Comparison of ENCODE assay signal across 1 cellular context in the genomic region with DNA sequence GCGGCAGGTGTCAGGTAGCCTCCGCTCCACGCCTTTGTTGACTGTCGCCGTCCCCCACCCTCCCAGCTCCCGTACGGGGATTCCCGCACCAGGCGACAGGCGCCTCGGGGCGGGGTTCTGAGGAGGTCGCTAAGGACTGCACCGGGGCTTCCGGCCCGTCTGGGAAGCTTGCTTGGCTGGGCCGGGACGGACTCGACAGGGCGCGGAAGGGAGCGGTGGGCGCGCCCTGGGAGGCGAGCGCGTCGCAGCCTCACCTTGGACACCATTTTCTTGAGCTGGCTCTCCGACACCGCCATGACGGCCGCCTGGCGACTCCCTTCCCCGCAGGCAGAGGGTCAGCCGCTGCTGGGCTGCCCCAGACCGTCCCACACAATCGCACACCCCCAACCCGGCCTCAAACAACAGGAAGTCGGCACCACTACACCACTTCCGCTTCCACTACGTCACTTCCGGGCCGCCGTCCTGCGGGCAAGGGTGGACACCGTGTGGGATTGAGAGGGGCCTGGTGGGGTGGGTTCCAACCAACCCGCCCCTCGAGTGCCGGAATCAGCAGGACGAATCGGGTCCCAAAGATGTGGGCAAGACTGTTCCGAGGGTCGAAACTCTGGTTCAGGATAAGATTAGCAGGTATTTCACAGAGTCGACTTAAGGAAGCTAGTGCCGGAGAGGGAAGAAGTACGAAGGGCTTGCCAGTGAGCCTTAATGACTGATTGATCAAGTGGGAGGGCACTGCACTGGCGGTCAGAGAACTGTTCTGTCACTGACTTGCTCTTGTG.
TF ChIP-seq lines count a peak whose summit lies in the region.

A gene with protein sequence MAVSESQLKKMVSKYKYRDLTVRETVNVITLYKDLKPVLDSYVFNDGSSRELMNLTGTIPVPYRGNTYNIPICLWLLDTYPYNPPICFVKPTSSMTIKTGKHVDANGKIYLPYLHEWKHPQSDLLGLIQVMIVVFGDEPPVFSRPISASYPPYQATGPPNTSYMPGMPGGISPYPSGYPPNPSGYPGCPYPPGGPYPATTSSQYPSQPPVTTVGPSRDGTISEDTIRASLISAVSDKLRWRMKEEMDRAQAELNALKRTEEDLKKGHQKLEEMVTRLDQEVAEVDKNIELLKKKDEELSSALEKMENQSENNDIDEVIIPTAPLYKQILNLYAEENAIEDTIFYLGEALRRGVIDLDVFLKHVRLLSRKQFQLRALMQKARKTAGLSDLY (minus strand): TSS at position 422 of the 776 bp plus-strand sequence. CDS start 126 bp downstream, at position 296.

TF ChIP-seq in K562, 482 proteins besides CTCF, POLR2A, EP300 and RAD21 (continued from another document and continues in another):
- TF ChIP-seq, protein P1, sequence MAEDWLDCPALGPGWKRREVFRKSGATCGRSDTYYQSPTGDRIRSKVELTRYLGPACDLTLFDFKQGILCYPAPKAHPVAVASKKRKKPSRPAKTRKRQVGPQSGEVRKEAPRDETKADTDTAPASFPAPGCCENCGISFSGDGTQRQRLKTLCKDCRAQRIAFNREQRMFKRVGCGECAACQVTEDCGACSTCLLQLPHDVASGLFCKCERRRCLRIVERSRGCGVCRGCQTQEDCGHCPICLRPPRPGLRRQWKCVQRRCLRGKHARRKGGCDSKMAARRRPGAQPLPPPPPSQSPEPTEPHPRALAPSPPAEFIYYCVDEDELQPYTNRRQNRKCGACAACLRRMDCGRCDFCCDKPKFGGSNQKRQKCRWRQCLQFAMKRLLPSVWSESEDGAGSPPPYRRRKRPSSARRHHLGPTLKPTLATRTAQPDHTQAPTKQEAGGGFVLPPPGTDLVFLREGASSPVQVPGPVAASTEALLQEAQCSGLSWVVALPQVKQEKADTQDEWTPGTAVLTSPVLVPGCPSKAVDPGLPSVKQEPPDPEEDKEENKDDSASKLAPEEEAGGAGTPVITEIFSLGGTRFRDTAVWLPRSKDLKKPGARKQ (CRISPR knock-in tag; IDR thresholded peaks at IDR 0.05): no peak
- peak; percentile 70 for TF ChIP-seq CXXC5 (CRISPR knock-in tag; IDR thresholded peaks at IDR 0.05)
- peak; percentile 24; the same call in 1 of the 2 replicates for TF ChIP-seq TARDBP (IDR thresholded peaks at IDR 0.05)
- TF ChIP-seq BCOR (IDR thresholded peaks at IDR 0.05): 0 out of 2 replicates have a peak, but pooled peaks have one; percentile 30
- TF ChIP-seq CHD2 (IDR thresholded peaks at IDR 0.05; ENCODE audit: low read depth, low read length): no peak
- peak; percentile 98 for TF ChIP-seq CREM (IDR thresholded peaks at IDR 0.05; ENCODE audit: low read depth)
- TF ChIP-seq GABPB1 (CRISPR knock-in tag; IDR thresholded peaks at IDR 0.05): peak; percentile 97
- TF ChIP-seq BMI1 (IDR thresholded peaks at IDR 0.05; ENCODE audit: low read length): no peak
- TF ChIP-seq DPF2 (IDR thresholded peaks at IDR 0.05): no peak; the same call in 1 of the 2 replicates
- no peak for TF ChIP-seq ZNF76 (CRISPR knock-in tag; IDR thresholded peaks at IDR 0.05; ENCODE audit: borderline replicate concordance)
- peak in 1 of 2 experiments; percentile 65; a peak in 2 of 4 replicates for TF ChIP-seq TBL1XR1 (IDR thresholded peaks at IDR 0.05; ENCODE audit: low read length in 2 of 2)
- TF ChIP-seq PPARD (CRISPR knock-in tag; IDR thresholded peaks at IDR 0.05): no peak
- TF ChIP-seq FOXJ2 (tag; IDR thresholded peaks at IDR 0.05): peak; percentile 52; the same call in 1 of the 2 replicates
- peak; percentile 72 for TF ChIP-seq NFIC (IDR thresholded peaks at IDR 0.05)
- TF ChIP-seq NFRKB (IDR thresholded peaks at IDR 0.05; ENCODE audit: low read depth): no peak
- TF ChIP-seq POLR2H (tag; IDR thresholded peaks at IDR 0.05; ENCODE audit: low read depth): peak; percentile 69
- no peak for TF ChIP-seq MCM2 (IDR thresholded peaks at IDR 0.05; ENCODE audit: low read depth)
- TF ChIP-seq, protein P2, sequence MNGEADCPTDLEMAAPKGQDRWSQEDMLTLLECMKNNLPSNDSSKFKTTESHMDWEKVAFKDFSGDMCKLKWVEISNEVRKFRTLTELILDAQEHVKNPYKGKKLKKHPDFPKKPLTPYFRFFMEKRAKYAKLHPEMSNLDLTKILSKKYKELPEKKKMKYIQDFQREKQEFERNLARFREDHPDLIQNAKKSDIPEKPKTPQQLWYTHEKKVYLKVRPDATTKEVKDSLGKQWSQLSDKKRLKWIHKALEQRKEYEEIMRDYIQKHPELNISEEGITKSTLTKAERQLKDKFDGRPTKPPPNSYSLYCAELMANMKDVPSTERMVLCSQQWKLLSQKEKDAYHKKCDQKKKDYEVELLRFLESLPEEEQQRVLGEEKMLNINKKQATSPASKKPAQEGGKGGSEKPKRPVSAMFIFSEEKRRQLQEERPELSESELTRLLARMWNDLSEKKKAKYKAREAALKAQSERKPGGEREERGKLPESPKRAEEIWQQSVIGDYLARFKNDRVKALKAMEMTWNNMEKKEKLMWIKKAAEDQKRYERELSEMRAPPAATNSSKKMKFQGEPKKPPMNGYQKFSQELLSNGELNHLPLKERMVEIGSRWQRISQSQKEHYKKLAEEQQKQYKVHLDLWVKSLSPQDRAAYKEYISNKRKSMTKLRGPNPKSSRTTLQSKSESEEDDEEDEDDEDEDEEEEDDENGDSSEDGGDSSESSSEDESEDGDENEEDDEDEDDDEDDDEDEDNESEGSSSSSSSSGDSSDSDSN (IDR thresholded peaks at IDR 0.05; ENCODE audit: borderline replicate concordance in 1 of 2, low read depth in 2 of 2, low read length in 2 of 2): peak; percentile 76 to 78; a peak in 3 of 4 replicates
- no peak for TF ChIP-seq ZNF586 (CRISPR knock-in tag; conservative IDR thresholded peaks at IDR 0.05)
- no peak for TF ChIP-seq ATF6 (CRISPR knock-in tag; IDR thresholded peaks at IDR 0.05)
- TF ChIP-seq, protein P3, sequence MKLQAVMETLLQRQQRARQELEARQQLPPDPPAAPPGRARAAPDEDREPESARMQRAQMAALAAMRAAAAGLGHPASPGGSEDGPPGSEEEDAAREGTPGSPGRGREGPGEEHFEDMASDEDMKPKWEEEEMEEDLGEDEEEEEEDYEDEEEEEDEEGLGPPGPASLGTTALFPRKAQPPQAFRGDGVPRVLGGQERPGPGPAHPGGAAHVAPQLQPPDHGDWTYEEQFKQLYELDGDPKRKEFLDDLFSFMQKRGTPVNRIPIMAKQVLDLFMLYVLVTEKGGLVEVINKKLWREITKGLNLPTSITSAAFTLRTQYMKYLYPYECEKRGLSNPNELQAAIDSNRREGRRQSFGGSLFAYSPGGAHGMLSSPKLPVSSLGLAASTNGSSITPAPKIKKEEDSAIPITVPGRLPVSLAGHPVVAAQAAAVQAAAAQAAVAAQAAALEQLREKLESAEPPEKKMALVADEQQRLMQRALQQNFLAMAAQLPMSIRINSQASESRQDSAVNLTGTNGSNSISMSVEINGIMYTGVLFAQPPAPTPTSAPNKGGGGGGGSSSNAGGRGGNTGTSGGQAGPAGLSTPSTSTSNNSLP (IDR thresholded peaks at IDR 0.05; ENCODE audit: borderline replicate concordance, low read depth, low read length): no peak
- TF ChIP-seq ZNF699 (CRISPR knock-in tag; IDR thresholded peaks at IDR 0.05; ENCODE audit: insufficient replicate concordance): no peak
- peak; percentile 81 for TF ChIP-seq ESRRA (IDR thresholded peaks at IDR 0.05; ENCODE audit: borderline replicate concordance, low read depth)
- no peak for TF ChIP-seq ZNF134 (CRISPR knock-in tag; conservative IDR thresholded peaks at IDR 0.05)
- no peak for TF ChIP-seq POU5F1 (IDR thresholded peaks at IDR 0.05; ENCODE audit: borderline replicate concordance, low read depth, low read length, partially characterized antibody)
- TF ChIP-seq NELFE (IDR thresholded peaks at IDR 0.05; ENCODE audit: insufficient read depth, insufficient read length): no peak
- TF ChIP-seq CSDE1 (IDR thresholded peaks at IDR 0.05): 0 out of 4 replicates have a peak, but pooled peaks of 1 of the 2 experiments have one; percentile 29
- TF ChIP-seq TEAD4 (IDR thresholded peaks at IDR 0.05; ENCODE audit: low read length): 0 out of 2 replicates have a peak, but pooled peaks have one; percentile 9
- no peak for TF ChIP-seq TEAD4 (CRISPR knock-in tag; IDR thresholded peaks at IDR 0.05; ENCODE audit: borderline replicate concordance)
- TF ChIP-seq RFX7 (CRISPR knock-in tag; IDR thresholded peaks at IDR 0.05): no peak
- peak; percentile 69; the same call in 1 of the 2 replicates for TF ChIP-seq TAF7 (tag; IDR thresholded peaks at IDR 0.05)
- no peak for TF ChIP-seq MAFF (IDR thresholded peaks at IDR 0.05; ENCODE audit: low read length)
- TF ChIP-seq, protein P4, sequence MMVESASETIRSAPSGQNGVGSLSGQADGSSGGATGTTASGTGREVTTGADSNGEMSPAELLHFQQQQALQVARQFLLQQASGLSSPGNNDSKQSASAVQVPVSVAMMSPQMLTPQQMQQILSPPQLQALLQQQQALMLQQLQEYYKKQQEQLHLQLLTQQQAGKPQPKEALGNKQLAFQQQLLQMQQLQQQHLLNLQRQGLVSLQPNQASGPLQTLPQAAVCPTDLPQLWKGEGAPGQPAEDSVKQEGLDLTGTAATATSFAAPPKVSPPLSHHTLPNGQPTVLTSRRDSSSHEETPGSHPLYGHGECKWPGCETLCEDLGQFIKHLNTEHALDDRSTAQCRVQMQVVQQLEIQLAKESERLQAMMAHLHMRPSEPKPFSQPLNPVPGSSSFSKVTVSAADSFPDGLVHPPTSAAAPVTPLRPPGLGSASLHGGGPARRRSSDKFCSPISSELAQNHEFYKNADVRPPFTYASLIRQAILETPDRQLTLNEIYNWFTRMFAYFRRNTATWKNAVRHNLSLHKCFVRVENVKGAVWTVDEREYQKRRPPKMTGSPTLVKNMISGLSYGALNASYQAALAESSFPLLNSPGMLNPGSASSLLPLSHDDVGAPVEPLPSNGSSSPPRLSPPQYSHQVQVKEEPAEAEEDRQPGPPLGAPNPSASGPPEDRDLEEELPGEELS (CRISPR knock-in tag; IDR thresholded peaks at IDR 0.05; ENCODE audit: borderline replicate concordance): peak; percentile 81; the same call in 1 of the 2 replicates
- TF ChIP-seq EWSR1 (IDR thresholded peaks at IDR 0.05; ENCODE audit: borderline replicate concordance, low read depth, partially characterized antibody): no peak
- peak; percentile 88 for TF ChIP-seq TAF9B (IDR thresholded peaks at IDR 0.05; ENCODE audit: partially characterized antibody)
- no peak for TF ChIP-seq GTF2F1 (IDR thresholded peaks at IDR 0.05; ENCODE audit: low read depth, low read length)
- peak; percentile 8 for TF ChIP-seq NEUROD1 (IDR thresholded peaks at IDR 0.05; ENCODE audit: borderline replicate concordance, low read depth, low read length, partially characterized antibody)
- TF ChIP-seq SMARCE1 (IDR thresholded peaks at IDR 0.05): 0 out of 2 replicates have a peak, but pooled peaks have one; percentile 25
- TF ChIP-seq MYNN (IDR thresholded peaks at IDR 0.05): no peak
- no peak for TF ChIP-seq MYNN (CRISPR knock-in tag; IDR thresholded peaks at IDR 0.05)
- peak; percentile 19 to 63; a peak in 2 of 4 replicates for TF ChIP-seq NONO (IDR thresholded peaks at IDR 0.05; ENCODE audit: low read depth in 2 of 2, low read length in 1 of 2)
- TF ChIP-seq, protein P5, sequence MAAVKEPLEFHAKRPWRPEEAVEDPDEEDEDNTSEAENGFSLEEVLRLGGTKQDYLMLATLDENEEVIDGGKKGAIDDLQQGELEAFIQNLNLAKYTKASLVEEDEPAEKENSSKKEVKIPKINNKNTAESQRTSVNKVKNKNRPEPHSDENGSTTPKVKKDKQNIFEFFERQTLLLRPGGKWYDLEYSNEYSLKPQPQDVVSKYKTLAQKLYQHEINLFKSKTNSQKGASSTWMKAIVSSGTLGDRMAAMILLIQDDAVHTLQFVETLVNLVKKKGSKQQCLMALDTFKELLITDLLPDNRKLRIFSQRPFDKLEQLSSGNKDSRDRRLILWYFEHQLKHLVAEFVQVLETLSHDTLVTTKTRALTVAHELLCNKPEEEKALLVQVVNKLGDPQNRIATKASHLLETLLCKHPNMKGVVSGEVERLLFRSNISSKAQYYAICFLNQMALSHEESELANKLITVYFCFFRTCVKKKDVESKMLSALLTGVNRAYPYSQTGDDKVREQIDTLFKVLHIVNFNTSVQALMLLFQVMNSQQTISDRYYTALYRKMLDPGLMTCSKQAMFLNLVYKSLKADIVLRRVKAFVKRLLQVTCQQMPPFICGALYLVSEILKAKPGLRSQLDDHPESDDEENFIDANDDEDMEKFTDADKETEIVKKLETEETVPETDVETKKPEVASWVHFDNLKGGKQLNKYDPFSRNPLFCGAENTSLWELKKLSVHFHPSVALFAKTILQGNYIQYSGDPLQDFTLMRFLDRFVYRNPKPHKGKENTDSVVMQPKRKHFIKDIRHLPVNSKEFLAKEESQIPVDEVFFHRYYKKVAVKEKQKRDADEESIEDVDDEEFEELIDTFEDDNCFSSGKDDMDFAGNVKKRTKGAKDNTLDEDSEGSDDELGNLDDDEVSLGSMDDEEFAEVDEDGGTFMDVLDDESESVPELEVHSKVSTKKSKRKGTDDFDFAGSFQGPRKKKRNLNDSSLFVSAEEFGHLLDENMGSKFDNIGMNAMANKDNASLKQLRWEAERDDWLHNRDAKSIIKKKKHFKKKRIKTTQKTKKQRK (IDR thresholded peaks at IDR 0.05; ENCODE audit: borderline replicate concordance, low read depth, low read length): no peak
